In the genomic region with DNA sequence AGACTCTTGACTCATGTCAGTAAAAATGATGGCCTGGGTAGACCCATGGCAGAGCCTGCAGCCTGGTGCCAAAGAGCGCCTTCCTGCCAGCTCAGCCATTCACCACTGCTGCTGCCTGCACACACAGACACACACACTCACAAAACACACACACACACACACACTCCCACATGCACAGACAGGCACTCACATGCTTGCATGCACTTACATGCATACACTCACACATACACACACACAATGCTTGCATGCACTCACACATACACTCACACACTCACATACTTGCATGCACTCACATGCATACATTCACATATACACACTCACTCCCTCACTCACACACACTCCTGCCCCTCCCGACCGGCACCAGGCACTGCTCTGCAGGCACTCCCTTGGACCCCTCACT, we compare ENCODE assay signal across 23 cellular contexts. TPM values are rescaled to one million over a fixed set of nuclear protein-coding genes. Genes with fewer than 3 reads are reported as not detected.
"Had no signal": no experiment of that assay in that cellular context is flagged by ENCODE, and none has a peak within 500 bp of the region (broad histone marks: within the 10 kb centered on the region; RNA-seq: fewer than 3 reads in every experiment).

No MANE protein-coding gene starts in this region.

- H3K9ac ChIP-seq: SK-N-SH had no signal

- FAIRE-seq: HTR-8/SVneo, RCC 7860 had no signal

- H3K36me3 ChIP-seq: MG63 had no signal

- DNase-seq: Karpas-422, KG1, MG63, NCI-H1092, NCI-H1105 treated with DMSO at 0.1 percent for 48 hours, NCI-H1417 treated with DMSO at 0.1 percent for 48 hours, NCI-H146, NCI-H1694 treated with DMSO at 0.1 percent for 48 hours, NCI-H1930, NCI-H2081, NCI-H2107, NCI-H2227 treated with DMSO at 0.1 percent for 48 hours, NCI-H510A, NCI-H524 treated with DMSO at 0.1 percent for 48 hours, NCI-H69, NCI-H774, RPMI8226, SHP77, SK-N-SH, SW 1271 had no signal

- H3K9me3 ChIP-seq: MG63, SK-N-SH had no signal

- H3K4me2 ChIP-seq: SK-N-SH had no signal

- H3K27me3 ChIP-seq: MG63 had no signal

- H3K4me3 ChIP-seq: MG63 had no signal

RNA-seq across cellular contexts. Expression of a gene that starts 18.0 kb away (rescaled TPM):
- total RNA-seq: SK-MEL-5 had no signal
- polyA plus RNA-seq: SK-N-SH had no signal
